In genomic region chr17:59152925-59153324, GRCh38 we compare ENCODE assay signal across 13 cellular contexts. TPM values are rescaled to one million over a fixed set of nuclear protein-coding genes. Genes with fewer than 3 reads are reported as not detected.
DNase-seq lines count a peak whose midpoint lies in the region; ATAC-seq and TF ChIP-seq lines count a peak whose summit lies in the region.
"Had no signal": no experiment of that assay in that cellular context is flagged by ENCODE, and none has a peak within 500 bp of the region (broad histone marks: within the 10 kb centered on the region; RNA-seq: fewer than 3 reads in every experiment).

No MANE protein-coding gene starts in this region.

- DNase-seq in A673 (ENCODE audit: low spot score): no peak
- DNase-seq in Panc1 (ENCODE audit: low read depth, low spot score): no peak
- DNase-seq in fibroblast of villous mesenchyme (ENCODE audit: low read depth): peak; percentile 5
- no peak for DNase-seq in stimulated activated CD4-positive, alpha-beta T cell treated with anti-CD3 and anti-CD28 coated beads, Interleukin-4, amount 100 ng/mL, for 4 hours
- no peak for DNase-seq in neuronal stem cell (ENCODE audit: low spot score)
- DNase-seq in amygdala (lab: John Stamatoyannopoulos, UW): no peak
- no peak for DNase-seq in OCI-M2 (lab: John Stamatoyannopoulos, UW; ENCODE audit: unreplicated experiment)
- DNase-seq: COR-L47; effector CD8-positive, alpha-beta T cell; NCI-H187; RPMI8226 had no signal

- H3K4me2 ChIP-seq in DOHH2 (ENCODE audit: low read length) (peak overlapping the region; percentile 52), neuronal stem cell (ENCODE audit: insufficient read depth, low read length, poor library complexity, severe bottlenecking) (no peak overlapping the region)

- no peak overlapping the region for H2AFZ ChIP-seq in neuronal stem cell (ENCODE audit: low read length)

- in situ Hi-C loops in Panc1 (cut with HindIII; ENCODE audit: low pct_unique_long_range_greater_than_20kb, low sequenced_read_pairs): no loop called here

- H3K23ac ChIP-seq in neuronal stem cell (ENCODE audit: low read depth, low read length, poor library complexity): no peak overlapping the region

- no peak for ATAC-seq in Panc1

- no peak overlapping the region for H3K18ac ChIP-seq in neuronal stem cell (ENCODE audit: low read length)

- H4K91ac ChIP-seq in neuronal stem cell (ENCODE audit: low read depth, low read length, poor library complexity): no peak overlapping the region

- peak overlapping the region; percentile 97 for H3K27ac ChIP-seq in A673 (ENCODE audit: low read depth, low read length, poor library complexity, severe bottlenecking)
- H3K27ac ChIP-seq in DOHH2 (ENCODE audit: low read depth, low read length): no peak overlapping the region
- peak overlapping the region; percentile 95 for H3K27ac ChIP-seq in Panc1 (ENCODE audit: low read length)
- H3K27ac ChIP-seq in neuronal stem cell (replicated peaks; ENCODE audit: low read length): no peak overlapping the region
- H3K27ac ChIP-seq: HL-60 had no signal

- no peak overlapping the region for H2AK5ac ChIP-seq in neuronal stem cell (ENCODE audit: low read depth, low read length)

- H2BK5ac ChIP-seq in neuronal stem cell (ENCODE audit: low read length): no peak overlapping the region

- BruUV-seq in A673 (replicated peaks; lab: Mats Ljungman, UMichigan): no TSS peak
- no TSS peak for BruUV-seq in Panc1 (replicated peaks; lab: Mats Ljungman, UMichigan)

- no CpG with 5 or more reads among the region's 1 CpG for WGBS in neuronal stem cell (ENCODE audit: extremely low coverage in 2 of 2, insufficient read length in 2 of 2, insufficient replicate concordance in 1 of 2), 2 donors

- H3K9ac ChIP-seq in neuronal stem cell (ENCODE audit: low read depth, low read length, poor library complexity): no peak overlapping the region

- H3K27me3 ChIP-seq in A673 (replicated peaks; ENCODE audit: insufficient read depth, low read depth, low read length, poor library complexity): no peaks in the 10 kb centered on the region
- no peaks in the 10 kb centered on the region for H3K27me3 ChIP-seq in DOHH2 (ENCODE audit: control insufficient read depth, low read length)
- no peaks in the 10 kb centered on the region for H3K27me3 ChIP-seq in Panc1 (ENCODE audit: control insufficient read depth, insufficient read depth, low read length)
- H3K27me3 ChIP-seq in neuronal stem cell (ENCODE audit: control insufficient read depth in 3 of 3, insufficient read depth in 3 of 3, low read depth in 1 of 3, low read length in 3 of 3): no peaks in the 10 kb centered on the region

- H3K4me1 ChIP-seq in A673 (ENCODE audit: insufficient read depth, low read length, poor library complexity, severe bottlenecking) (peaks cover 21% of the 10 kb centered on the region), DOHH2 (ENCODE audit: control insufficient read depth, low read length) (peaks cover 45% of the 10 kb centered on the region), Panc1 (ENCODE audit: control insufficient read depth, insufficient read depth, low read length) (peaks cover 19% of the 10 kb centered on the region), neuronal stem cell (ENCODE audit: control insufficient read depth in 2 of 2, insufficient read depth in 1 of 2, low read depth in 1 of 2, low read length in 2 of 2) (peaks cover 0 to 12% of the 10 kb centered on the region in 2 donors)

- no peaks in the 10 kb centered on the region for H3F3A ChIP-seq in DOHH2 (ENCODE audit: control insufficient read depth, insufficient read depth)

- TF ChIP-seq CTCF in A673 (conservative IDR thresholded peaks at IDR 0.05; ENCODE audit: low read depth, low read length) (no peak), DOHH2 (IDR thresholded peaks at IDR 0.05; ENCODE audit: low read depth, low read length, poor library complexity, severe bottlenecking) (no peak), Panc1 (IDR thresholded peaks at IDR 0.05) (no peak), fibroblast of villous mesenchyme (IDR thresholded peaks at IDR 0.05; ENCODE audit: insufficient read depth, low read depth, low read length) (no peak)

- 0 out of 2 replicates have a peak, but pooled peaks cover 4% of the 10 kb centered on the region for H4K20me1 ChIP-seq in DOHH2 (ENCODE audit: control insufficient read depth, insufficient read depth, low read depth, low read length)

- H3K36me3 ChIP-seq in A673 (ENCODE audit: insufficient read depth, low read length, poor library complexity, severe bottlenecking): no peaks in the 10 kb centered on the region
- H3K36me3 ChIP-seq in DOHH2 (ENCODE audit: control insufficient read depth, low read length): peaks cover 56% of the 10 kb centered on the region
- peaks cover 7% of the 10 kb centered on the region for H3K36me3 ChIP-seq in Panc1 (ENCODE audit: control insufficient read depth, insufficient read depth, low read length)
- peaks cover 0 to 54% of the 10 kb centered on the region in 2 donors for H3K36me3 ChIP-seq in neuronal stem cell (replicated peaks in 1 of 2; ENCODE audit: control insufficient read depth in 2 of 2, insufficient read depth in 2 of 2, low read length in 2 of 2)

- H3K14ac ChIP-seq in neuronal stem cell (ENCODE audit: low read length): no peak overlapping the region

- H4K8ac ChIP-seq in neuronal stem cell (ENCODE audit: low read depth, low read length): no peak overlapping the region

- no peak overlapping the region for H2BK120ac ChIP-seq in neuronal stem cell (ENCODE audit: low read depth, low read length)

- H3K4ac ChIP-seq in neuronal stem cell (ENCODE audit: low read length): no peak overlapping the region

- H3K79me2 ChIP-seq in DOHH2 (ENCODE audit: control insufficient read depth, low read length): peaks cover 94% of the 10 kb centered on the region

- H2BK12ac ChIP-seq in neuronal stem cell (ENCODE audit: low read length): no peak overlapping the region

- POLR2A ChIA-PET in A673 (lab: Charles Lee; ENCODE audit: low non-redundant PET): no interaction called here
- POLR2A ChIA-PET in Panc1 (lab: Charles Lee): no interaction called here

- H3K9me2 ChIP-seq in DOHH2 (replicated peaks; ENCODE audit: control insufficient read depth, low read length): no peaks in the 10 kb centered on the region

- CTCF ChIA-PET in A673 (lab: Charles Lee) (no interaction called here), Panc1 (lab: Charles Lee) (no interaction called here)

- intact Hi-C loops in A673 (cut with micrococcal nuclease; ENCODE audit: unreplicated experiment): loop anchor here (5.0 to 10.0 kb wide), 2 partner anchors 46 to 638 kb away; partner anchors contain the start of genes MTMR4 and TRIM37
- intact Hi-C loops in Panc1 (cut with micrococcal nuclease; ENCODE audit: unreplicated experiment): no loop called here

- no peak overlapping the region for H2BK15ac ChIP-seq in neuronal stem cell (ENCODE audit: low read length)

- H3K4me3 ChIP-seq in A673 (ENCODE audit: low read depth, low read length, poor library complexity, severe bottlenecking): peak overlapping the region; percentile 62
- H3K4me3 ChIP-seq in DOHH2 (ENCODE audit: low read length): peak overlapping the region; percentile 87
- H3K4me3 ChIP-seq in Panc1 (ENCODE audit: low read depth in 2 of 2, low read length in 2 of 2): peak overlapping the region; percentile 80 to 86
- peak overlapping the region; percentile 77 for H3K4me3 ChIP-seq in fibroblast of villous mesenchyme (ENCODE audit: low read depth, low read length)
- H3K4me3 ChIP-seq in neuronal stem cell (ENCODE audit: low read length in 2 of 2): peak overlapping the region in 1 of 2 donors; percentile 91

- H3K9me3 ChIP-seq in A673 (ENCODE audit: low read depth, low read length, poor library complexity, severe bottlenecking): no peaks in the 10 kb centered on the region
- no peaks in the 10 kb centered on the region for H3K9me3 ChIP-seq in DOHH2 (ENCODE audit: control insufficient read depth, insufficient read depth, low read length)
- H3K9me3 ChIP-seq in Panc1 (ENCODE audit: control insufficient read depth, insufficient read depth, low read depth, low read length): no peaks in the 10 kb centered on the region
- H3K9me3 ChIP-seq in neuronal stem cell (replicated peaks in 1 of 2; ENCODE audit: control insufficient read depth in 2 of 2, insufficient read depth in 1 of 2, low read depth in 1 of 2, low read length in 2 of 2): peaks cover 0 to 8% of the 10 kb centered on the region in 2 donors

- H3K79me1 ChIP-seq in neuronal stem cell (ENCODE audit: low read depth, low read length): no peaks in the 10 kb centered on the region

RNA-seq across cellular contexts. Expression of gene SKA2, which starts 2.1 kb away (rescaled TPM):
- 127 and 158 TPM in 2 replicates for total RNA-seq in A673 (2021)
- 30.3 TPM for total RNA-seq in Panc1 (2021; ENCODE audit: unreplicated experiment)
- 9.2 TPM for polyA plus RNA-seq in Panc1 (2012; ENCODE audit: insufficient read length)
- 52.2 and 68.2 TPM in 2 replicates for total RNA-seq in fibroblast of villous mesenchyme
- 304 TPM for polyA plus RNA-seq in neuronal stem cell (2013, experiment 1 of 2)
- 306 TPM for polyA plus RNA-seq in neuronal stem cell (2013, experiment 2 of 2)

RNA-seq across cellular contexts. Expression of gene PRR11, which starts 2.6 kb away (rescaled TPM):
- total RNA-seq in A673 (2021) (123 and 130 TPM in 2 replicates), Panc1 (2021; ENCODE audit: unreplicated experiment) (39.8 TPM), fibroblast of villous mesenchyme (8.4 and 11.2 TPM in 2 replicates)
- 12.7 TPM for polyA plus RNA-seq in Panc1 (2012; ENCODE audit: insufficient read length)
- 105 TPM for polyA plus RNA-seq in neuronal stem cell (2013, experiment 1 of 2)
- polyA plus RNA-seq in neuronal stem cell (2013, experiment 2 of 2): 106 TPM

RNA-seq across cellular contexts. Expression of gene TRIM37, which starts 46.2 kb away (rescaled TPM):
- 39.4 and 40.0 TPM in 2 replicates for total RNA-seq in A673 (2021)
- 43.3 TPM for total RNA-seq in Panc1 (2021; ENCODE audit: unreplicated experiment)
- polyA plus RNA-seq in Panc1 (2012; ENCODE audit: insufficient read length): 19.0 TPM
- total RNA-seq in fibroblast of villous mesenchyme: 44.1 and 62.6 TPM in 2 replicates
- 32.4 TPM for polyA plus RNA-seq in neuronal stem cell (2013, experiment 1 of 2)
- polyA plus RNA-seq in neuronal stem cell (2013, experiment 2 of 2): 32.5 TPM

RNA-seq across cellular contexts. Expression of gene SMG8, which starts 56.9 kb away (rescaled TPM):
- total RNA-seq in A673 (2021) (21.1 and 22.5 TPM in 2 replicates), Panc1 (2021; ENCODE audit: unreplicated experiment) (11.9 TPM), fibroblast of villous mesenchyme (19.3 and 32.8 TPM in 2 replicates)
- 6.6 TPM for polyA plus RNA-seq in Panc1 (2012; ENCODE audit: insufficient read length)
- 9.7 TPM for polyA plus RNA-seq in neuronal stem cell (2013, experiment 1 of 2)
- 9.5 TPM for polyA plus RNA-seq in neuronal stem cell (2013, experiment 2 of 2)

Comparison
In these comparisons a context has a peak if more than half of its experiments do, and no peak if none do; other contexts are left out.
1. H3K27ac ChIP-seq: peak in A673 (single experiment) and Panc1 (single experiment); none in DOHH2 (single experiment) and neuronal stem cell (single experiment).